In genomic region chr14:65346895-65347294, GRCh38 we compare ENCODE assay signal across 12 cellular contexts.
DNase-seq lines count a peak whose midpoint lies in the region; ATAC-seq and TF ChIP-seq lines count a peak whose summit lies in the region.
"Had no signal": no experiment of that assay in that cellular context is flagged by ENCODE, and none has a peak within 500 bp of the region (broad histone marks: within the 10 kb centered on the region; RNA-seq: fewer than 3 reads in every experiment).

No MANE protein-coding gene starts in this region.

- POLR2A ChIA-PET in Caco-2 (lab: Charles Lee): interaction anchor here (0.7 kb wide), 1 partner anchor 9 kb away, joined by 7 read pairs; no protein-coding TSS in a partner anchor

- H3K9me3 Mint-ChIP-seq in nephron: no peaks in the 10 kb centered on the region
- H3K9me3 Mint-ChIP-seq in Caco-2 (ENCODE audit: unreplicated experiment): no peaks in the 10 kb centered on the region

- H3K36me3 ChIP-seq in Caco-2 (ENCODE audit: control insufficient read depth, insufficient read depth, low read length): no peaks in the 10 kb centered on the region

- H3K4me3 Mint-ChIP-seq in nephron (peak overlapping the region in 2 of 3 experiments; percentile 0 to 51), Caco-2 (ENCODE audit: unreplicated experiment) (no peak overlapping the region)
- H3K4me3 Mint-ChIP-seq: B cell had no signal

- no peak for TF ChIP-seq CTCF in nephron (IDR thresholded peaks at IDR 0.05; ENCODE audit: unreplicated experiment in 3 of 3)
- no peak for TF ChIP-seq CTCF in Caco-2 (IDR thresholded peaks at IDR 0.05; ENCODE audit: insufficient read depth in 1 of 2, low read depth in 1 of 2, low read length in 1 of 2, severe bottlenecking in 1 of 2, unreplicated experiment in 1 of 2)

- H3K4me3 ChIP-seq in Caco-2 (ENCODE audit: low read depth, low read length): no peak overlapping the region

- H3K27me3 Mint-ChIP-seq in nephron (ENCODE audit: low read depth): peaks cover 3% of the 10 kb centered on the region
- no peaks in the 10 kb centered on the region for H3K27me3 Mint-ChIP-seq in Caco-2 (ENCODE audit: insufficient read depth, unreplicated experiment)
- H3K27me3 Mint-ChIP-seq: B cell had no signal

- H3K4me1 ChIP-seq in Caco-2: no peaks in the 10 kb centered on the region

- BruUV-seq in Caco-2 (replicated peaks; lab: Mats Ljungman, UMichigan): no TSS peak

- H3K4me1 Mint-ChIP-seq in nephron (peaks cover 14% of the 10 kb centered on the region), Caco-2 (ENCODE audit: low read depth, unreplicated experiment) (no peaks in the 10 kb centered on the region)

- H3K9me3 ChIP-seq in Caco-2: no peaks in the 10 kb centered on the region

- intact Hi-C loops in left cardiac atrium (cut with DNase I): no loop called here
- intact Hi-C loops in Caco-2 (cut with micrococcal nuclease; ENCODE audit: unreplicated experiment): no loop called here

- DNase-seq in CD1c-positive myeloid dendritic cell (ENCODE audit: extremely low spot score) (peak; percentile 56), RPMI8226 (peak; percentile 72), left cardiac atrium (peak; percentile 24), cortex of kidney (lab: John Stamatoyannopoulos, UW) (no peak), Caco-2 (no peak), NCI-H226 (no peak)
- DNase-seq: activated gamma-delta T cell; occipital lobe; stimulated activated naive CD8-positive, alpha-beta T cell treated with anti-CD3 and anti-CD28 coated beads, Interleukin-15, Interleukin-2, amounts not matched to agents 100 U/mL and 50 U/mL, for 24 hours had no signal

- ATAC-seq in left cardiac atrium: peak in 1 of 2 donors; percentile 81
- ATAC-seq in HG03442 (IDR thresholded peaks at IDR 0.05; ENCODE audit: unreplicated experiment): no peak
- ATAC-seq: stimulated activated naive CD8-positive, alpha-beta T cell treated with anti-CD3 and anti-CD28 coated beads, Interleukin-15, Interleukin-2, amounts not matched to agents 100 U/mL and 50 U/mL, for 24 hours had no signal

- peak overlapping the region; percentile 25 to 90 (median 33) for H3K27ac Mint-ChIP-seq in nephron
- no peak overlapping the region for H3K27ac Mint-ChIP-seq in Caco-2 (ENCODE audit: unreplicated experiment)
- H3K27ac Mint-ChIP-seq: B cell had no signal

- no peaks in the 10 kb centered on the region for H3K36me3 Mint-ChIP-seq in nephron (ENCODE audit: low read depth)
- H3K36me3 Mint-ChIP-seq in Caco-2 (ENCODE audit: insufficient read depth, unreplicated experiment): no peaks in the 10 kb centered on the region

- CTCF ChIA-PET in Caco-2 (lab: Charles Lee): no interaction called here

- H3K27me3 ChIP-seq in Caco-2 (replicated peaks; ENCODE audit: control insufficient read depth, insufficient read depth, low read length): no peaks in the 10 kb centered on the region

Comparison
In these comparisons a context has a peak if more than half of its experiments do, and no peak if none do; other contexts are left out.
1. DNase-seq: peak in CD1c-positive myeloid dendritic cell (single experiment), RPMI8226 (single experiment) and left cardiac atrium (single experiment); none in cortex of kidney (single experiment), Caco-2 (0 of 2) and NCI-H226 (single experiment).